24 cellular contexts compared by ENCODE assay signal in genomic region chrX:101491943-101492342, GRCh38.
"Had no signal": no experiment of that assay in that cellular context is flagged by ENCODE, and none has a peak within 500 bp of the region (broad histone marks: within the 10 kb centered on the region; RNA-seq: fewer than 3 reads in every experiment).

No MANE protein-coding gene starts in this region.

- DNase-seq: colonic mucosa; cortex of kidney; effector CD8-positive, alpha-beta T cell; effector memory CD8-positive, alpha-beta T cell; endodermal cell; erythroblast; esophagus squamous epithelium; foreskin fibroblast; foreskin melanocyte; gastrocnemius medialis; glutamatergic neuron; head of caudate nucleus; heart right ventricle; hippocampal formation; left cardiac atrium; left lung; left ventricle myocardium superior; lower lobe of right lung; mesenchymal stem cell; mucosa of descending colon; naive B cell had no signal

- H3K27me3 Mint-ChIP-seq: dendritic cell treated with granulocyte-macrophage colony-stimulating factor and Interleukin-4, amounts not matched to agents 40 ng/mL and 50 ng/mL, for 4 days; effector memory CD8-positive, alpha-beta T cell; naive B cell had no signal

- ATAC-seq: effector memory CD8-positive, alpha-beta T cell; esophagus mucosa; gastrocnemius medialis; left cardiac atrium; left lung; left ventricle myocardium superior; lower lobe of right lung; mucosa of descending colon had no signal

- H3K4me3 Mint-ChIP-seq: dendritic cell treated with granulocyte-macrophage colony-stimulating factor and Interleukin-4, amounts not matched to agents 40 ng/mL and 50 ng/mL, for 4 days; effector memory CD8-positive, alpha-beta T cell; endodermal cell; mesothelial cell of epicardium had no signal

- H3K9me3 Mint-ChIP-seq: dendritic cell treated with granulocyte-macrophage colony-stimulating factor and Interleukin-4, amounts not matched to agents 40 ng/mL and 50 ng/mL, for 4 days; effector memory CD8-positive, alpha-beta T cell had no signal

- H3K4me1 Mint-ChIP-seq: endodermal cell, mesothelial cell of epicardium, naive B cell had no signal

- H3K9me3 ChIP-seq: colonic mucosa, esophagus squamous epithelium, gastrocnemius medialis, heart right ventricle, left lung, lower lobe of right lung, mucosa of descending colon had no signal

- H3K27ac Mint-ChIP-seq: dendritic cell treated with granulocyte-macrophage colony-stimulating factor and Interleukin-4, amounts not matched to agents 40 ng/mL and 50 ng/mL, for 4 days; effector memory CD8-positive, alpha-beta T cell; endodermal cell; mesothelial cell of epicardium had no signal
